In the genomic region with DNA sequence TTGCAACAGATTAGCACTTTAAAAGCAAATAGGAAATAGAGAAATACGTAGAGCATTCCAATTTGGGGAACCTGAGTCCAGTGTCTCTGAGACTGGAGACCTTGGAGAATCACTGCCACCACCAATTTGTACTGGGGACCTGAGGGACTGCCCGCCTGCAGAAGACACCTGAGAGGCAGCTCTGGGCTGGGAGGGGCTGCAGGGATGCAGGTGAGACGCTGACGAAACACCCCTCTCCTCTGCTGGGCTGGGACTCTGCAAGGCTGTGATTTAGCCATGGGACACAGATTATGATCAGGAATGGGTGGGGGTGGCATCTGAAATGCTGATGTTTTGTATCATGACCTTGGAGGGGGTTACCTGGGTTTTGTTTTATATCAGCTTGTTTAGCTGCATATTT, we compare ENCODE assay signal across 27 cellular contexts. TPM values are rescaled to one million over a fixed set of nuclear protein-coding genes. Genes with fewer than 3 reads are reported as not detected.
DNase-seq lines count a peak whose midpoint lies in the region; ATAC-seq, FAIRE-seq and TF ChIP-seq lines count a peak whose summit lies in the region.
"Had no signal": no experiment of that assay in that cellular context is flagged by ENCODE, and none has a peak within 500 bp of the region (broad histone marks: within the 10 kb centered on the region; RNA-seq: fewer than 3 reads in every experiment).

No MANE protein-coding gene starts in this region.

- no peak overlapping the region for H3K9ac ChIP-seq in PC-3 (ENCODE audit: low read length)
- no peak overlapping the region for H3K9ac ChIP-seq in kidney (ENCODE audit: low read length in 2 of 2)
- no peak overlapping the region for H3K9ac ChIP-seq in skeletal muscle tissue (ENCODE audit: low read depth in 1 of 3, low read length in 3 of 3)

- no peaks in the 10 kb centered on the region for H3K9me2 ChIP-seq in PC-3 (replicated peaks; ENCODE audit: low read length)

- no peak for FAIRE-seq in kidney (lab: Jason Lieb, UNC)
- FAIRE-seq: colon, GM18507 had no signal

- no peak for TF ChIP-seq CTCF in C4-2B (conservative IDR thresholded peaks at IDR 0.05)
- no peak for TF ChIP-seq CTCF in PC-3 (conservative IDR thresholded peaks at IDR 0.05; ENCODE audit: low read depth, low read length)
- TF ChIP-seq CTCF in kidney (IDR thresholded peaks at IDR 0.05; ENCODE audit: borderline replicate concordance, extremely low read depth, insufficient read depth): no peak
- no peak for TF ChIP-seq CTCF in vagina (IDR thresholded peaks at IDR 0.05)

- H3K4me1 Mint-ChIP-seq in activated naive CD4-positive, alpha-beta T cell treated with anti-CD3 and anti-CD28 coated beads for 36 hours (ENCODE audit: low read depth): peaks cover 16% of the 10 kb centered on the region

- peaks cover 9% of the 10 kb centered on the region for H3K36me3 Mint-ChIP-seq in activated naive CD4-positive, alpha-beta T cell treated with anti-CD3 and anti-CD28 coated beads for 36 hours (ENCODE audit: low read depth)
- H3K36me3 Mint-ChIP-seq: mesothelial cell of epicardium had no signal

- no peak for TF ChIP-seq POLR2A in vagina (IDR thresholded peaks at IDR 0.05)

- peak overlapping the region; percentile 70 for H3K27ac ChIP-seq in C4-2B
- H3K27ac ChIP-seq in PC-3 (ENCODE audit: low read length): no peak overlapping the region
- H3K27ac ChIP-seq in kidney (ENCODE audit: low read depth in 2 of 2, low read length in 2 of 2): peak overlapping the region in 1 of 2 donors; percentile 48
- H3K27ac ChIP-seq in skeletal muscle tissue (ENCODE audit: low read depth, low read length): peak overlapping the region; percentile 63
- no peak overlapping the region for H3K27ac ChIP-seq in vagina
- H3K27ac ChIP-seq: left lung had no signal

- no peaks in the 10 kb centered on the region for H3K27me3 ChIP-seq in PC-3 (ENCODE audit: low read length)
- H3K27me3 ChIP-seq in skeletal muscle tissue (ENCODE audit: control insufficient read depth in 3 of 3, insufficient read depth in 3 of 3, low read length in 3 of 3): no peaks in the 10 kb centered on the region
- no peaks in the 10 kb centered on the region for H3K27me3 ChIP-seq in vagina
- H3K27me3 ChIP-seq: left lung, spleen, uterus had no signal

- H3K27me3 Mint-ChIP-seq in activated naive CD4-positive, alpha-beta T cell treated with anti-CD3 and anti-CD28 coated beads for 36 hours (ENCODE audit: low read depth): no peaks in the 10 kb centered on the region
- H3K27me3 Mint-ChIP-seq: activated CD4-positive, alpha-beta T cell treated with anti-CD3 and anti-CD28 coated beads for 36 hours; CD4-positive, CD25-positive, alpha-beta regulatory T cell; IgD-negative memory B cell; T-helper 17 cell had no signal

- CTCF ChIA-PET in PC-3 (lab: Charles Lee): no interaction called here
- CTCF ChIA-PET in activated naive CD4-positive, alpha-beta T cell treated with anti-CD3 and anti-CD28 coated beads for 36 hours (lab: Charles Lee): interaction anchor here (0.6 to 8.0 kb wide), 3 partner anchors 35 to 180 kb away, joined by 3 to 105 read pairs (median 53); no protein-coding TSS in a partner anchor

- H3K4me2 ChIP-seq in PC-3 (ENCODE audit: low read length): 0 out of 2 replicates have a peak overlapping the region, but pooled peaks have one; percentile 46

- no peaks in the 10 kb centered on the region for H3K36me3 ChIP-seq in PC-3 (ENCODE audit: low read depth, low read length)
- H3K36me3 ChIP-seq in kidney (ENCODE audit: control insufficient read depth in 1 of 2, insufficient read depth in 2 of 2, low read length in 2 of 2): peaks cover 0 to 2% of the 10 kb centered on the region in 2 donors
- H3K36me3 ChIP-seq in skeletal muscle tissue (ENCODE audit: control insufficient read depth in 3 of 3, insufficient read depth in 3 of 3, low read length in 3 of 3): peaks cover 0 to 5% (median 3%) of the 10 kb centered on the region in 3 donors
- no peaks in the 10 kb centered on the region for H3K36me3 ChIP-seq in vagina
- H3K36me3 ChIP-seq: HAP-1, left lung, uterus had no signal

- intact Hi-C loops in PC-3 (cut with micrococcal nuclease) (loop anchor here (10.0 kb wide), 1 partner anchor 295 kb away; no protein-coding TSS in a partner anchor), kidney (cut with DNase I) (loop anchor here (5.0 to 10.0 kb wide), 2 partner anchors 63 to 175 kb away; no protein-coding TSS in a partner anchor), vagina (cut with DNase I) (loop anchor here (10.0 kb wide), 1 partner anchor 395 kb away; a partner anchor contains a TSS)
- intact Hi-C loops in activated naive CD4-positive, alpha-beta T cell treated with anti-CD3 and anti-CD28 coated beads for 36 hours (cut with micrococcal nuclease): no loop called here

- H3K27ac Mint-ChIP-seq in activated naive CD4-positive, alpha-beta T cell treated with anti-CD3 and anti-CD28 coated beads for 36 hours: no peak overlapping the region
- H3K27ac Mint-ChIP-seq: activated CD4-positive, alpha-beta T cell treated with anti-CD3 and anti-CD28 coated beads for 36 hours; activated naive CD4-positive, alpha-beta T cell treated with anti-CD3 and anti-CD28 coated beads, Interleukin-2, amount 10 ng/mL, durations not matched to agents 7 days and 5 days; IgD-negative memory B cell; T-helper 17 cell had no signal

- H3K4me3 ChIP-seq in PC-3 (ENCODE audit: low read length) (no peak overlapping the region), kidney (ENCODE audit: low read length in 2 of 2) (no peak overlapping the region), skeletal muscle tissue (ENCODE audit: low read length in 3 of 3) (no peak overlapping the region), vagina (no peak overlapping the region)
- H3K4me3 ChIP-seq: HAP-1, left lung, spleen, uterus had no signal

- H3K9me3 Mint-ChIP-seq in activated naive CD4-positive, alpha-beta T cell treated with anti-CD3 and anti-CD28 coated beads for 36 hours: peaks cover 4% of the 10 kb centered on the region
- H3K9me3 Mint-ChIP-seq: activated naive CD4-positive, alpha-beta T cell treated with anti-CD3 and anti-CD28 coated beads, Interleukin-2, amount 10 ng/mL, durations not matched to agents 7 days and 5 days; IgD-negative memory B cell; naive thymus-derived CD4-positive, alpha-beta T cell had no signal

- H3F3A ChIP-seq in PC-3 (ENCODE audit: low read length, unreplicated experiment): no peaks in the 10 kb centered on the region

- no peak for DNase-seq in PC-3
- DNase-seq in kidney: peak; percentile 55
- DNase-seq in epidermal melanocyte (ENCODE audit: insufficient read length, low spot score): no peak
- no peak for DNase-seq in vagina (ENCODE audit: extremely low spot score in 2 of 2)
- no peak for DNase-seq in activated naive CD4-positive, alpha-beta T cell treated with anti-CD3 and anti-CD28 coated beads for 36 hours
- no peak for DNase-seq in iPS-NIHi11 (ENCODE audit: low spot score)
- DNase-seq: activated CD4-positive, alpha-beta T cell treated with anti-CD3 and anti-CD28 coated beads for 36 hours; activated naive CD4-positive, alpha-beta T cell treated with anti-CD3 and anti-CD28 coated beads, Interleukin-2, amount 10 ng/mL, durations not matched to agents 7 days and 5 days; activated T-cell treated with anti-CD3 and anti-CD28 coated beads, Interleukin-2, amount 50 U/mL, for 72 hours; CD4-positive, CD25-positive, alpha-beta regulatory T cell; effector memory CD4-positive, alpha-beta T cell; naive thymus-derived CD4-positive, alpha-beta T cell; NCI-H1092 treated with DMSO at 0.1 percent for 48 hours; NCI-H1930; T-helper 17 cell had no signal

- no peaks in the 10 kb centered on the region for H3K79me2 ChIP-seq in PC-3 (ENCODE audit: low read length)

- 0 out of 2 replicates have a peak, but pooled peaks cover 4% of the 10 kb centered on the region for H3K9me3 ChIP-seq in PC-3 (ENCODE audit: low read length)
- no peaks in the 10 kb centered on the region for H3K9me3 ChIP-seq in kidney (ENCODE audit: control insufficient read depth in 1 of 2, low read length in 2 of 2)
- no peaks in the 10 kb centered on the region for H3K9me3 ChIP-seq in skeletal muscle tissue (ENCODE audit: control insufficient read depth in 3 of 3, low read length in 3 of 3)
- no peaks in the 10 kb centered on the region for H3K9me3 ChIP-seq in vagina
- H3K9me3 ChIP-seq: HAP-1, left lung, spleen, uterus had no signal

- no TSS peak for BruUV-seq in PC-3 (replicated peaks; lab: Mats Ljungman, UMichigan)

- no peak for ATAC-seq in PC-3
- ATAC-seq: activated CD4-positive, alpha-beta T cell treated with anti-CD3 and anti-CD28 coated beads for 36 hours; naive thymus-derived CD4-positive, alpha-beta T cell; T-helper 17 cell had no signal

- POLR2A ChIA-PET in PC-3 (lab: Charles Lee; ENCODE audit: unreplicated experiment): no interaction called here

- no peak overlapping the region for H3K4me3 Mint-ChIP-seq in activated naive CD4-positive, alpha-beta T cell treated with anti-CD3 and anti-CD28 coated beads for 36 hours
- H3K4me3 Mint-ChIP-seq: activated CD4-positive, alpha-beta T cell treated with anti-CD3 and anti-CD28 coated beads for 36 hours; activated naive CD4-positive, alpha-beta T cell treated with anti-CD3 and anti-CD28 coated beads, Interleukin-2, amount 10 ng/mL, durations not matched to agents 7 days and 5 days; activated T-cell treated with anti-CD3 and anti-CD28 coated beads, Interleukin-2, amount 50 U/mL, for 72 hours; CD4-positive, CD25-positive, alpha-beta regulatory T cell; IgD-negative memory B cell; mesothelial cell of epicardium; naive thymus-derived CD4-positive, alpha-beta T cell; T-helper 17 cell had no signal

- no peak overlapping the region for H2AFZ ChIP-seq in PC-3 (ENCODE audit: low read length)

- H3K4me1 ChIP-seq in PC-3 (ENCODE audit: insufficient read depth, low read length) (peaks cover 29% of the 10 kb centered on the region), kidney (ENCODE audit: control insufficient read depth in 1 of 2, insufficient read depth in 1 of 2, low read depth in 1 of 2, low read length in 2 of 2) (peaks cover 0 to 7% of the 10 kb centered on the region in 2 donors), skeletal muscle tissue (ENCODE audit: control insufficient read depth in 3 of 3, insufficient read depth in 3 of 3, low read length in 3 of 3) (peaks cover 11 to 50% (median 43%) of the 10 kb centered on the region in 3 donors), vagina (peaks cover 33% of the 10 kb centered on the region)

- H4K20me1 ChIP-seq in PC-3 (ENCODE audit: low read length): no peaks in the 10 kb centered on the region

RNA-seq across cellular contexts. Expression of a gene that starts 7.0 kb away (rescaled TPM):
- total RNA-seq in PC-3 (2014; rRNA removed) (134 and 137 TPM in 2 replicates), kidney (90.9 TPM), skeletal muscle tissue (41.2 TPM), vagina (29.7 TPM)
- polyA plus RNA-seq in kidney (ENCODE audit: insufficient read depth, low read depth, low replicate concordance): 79.7 TPM
- total RNA-seq in activated naive CD4-positive, alpha-beta T cell treated with anti-CD3 and anti-CD28 coated beads for 36 hours: 10 to 100 TPM; 46.9 to 50.9 TPM

RNA-seq across cellular contexts. Expression of a gene that starts 50.5 kb away (rescaled TPM):
- not detected in 2 replicates for total RNA-seq in PC-3 (2014; rRNA removed)
- 3.7 TPM for total RNA-seq in kidney
- 1.4 TPM for polyA plus RNA-seq in kidney (ENCODE audit: insufficient read depth, low read depth, low replicate concordance)
- total RNA-seq in skeletal muscle tissue: 1.0 TPM
- 3.7 TPM for total RNA-seq in vagina
- total RNA-seq in activated naive CD4-positive, alpha-beta T cell treated with anti-CD3 and anti-CD28 coated beads for 36 hours: 10 to 100 TPM; 37.8 to 43.1 TPM
- total RNA-seq: bronchial epithelial cell, mesothelial cell of epicardium, renal cortical epithelial cell had no signal

RNA-seq across cellular contexts. Expression of a gene that starts 58.4 kb away (rescaled TPM):
- total RNA-seq in PC-3 (2014; rRNA removed): 2.3 and 2.4 TPM in 2 replicates
- total RNA-seq in kidney: 30.6 TPM
- polyA plus RNA-seq in kidney (ENCODE audit: insufficient read depth, low read depth, low replicate concordance): 72.3 TPM
- total RNA-seq in skeletal muscle tissue: 8.9 TPM
- total RNA-seq in vagina: 26.3 TPM
- total RNA-seq in activated naive CD4-positive, alpha-beta T cell treated with anti-CD3 and anti-CD28 coated beads for 36 hours: 10 to 100 TPM in 1 of 2 experiments, 1 to 10 TPM in 1; 9.4 to 10.1 TPM

Comparison
In these comparisons a context has a peak if more than half of its experiments do, and no peak if none do; other contexts are left out.
1. H3K27ac ChIP-seq: peak in C4-2B (single experiment) and skeletal muscle tissue (single experiment); none in PC-3 (single experiment) and vagina (single experiment).